In the genomic region with DNA sequence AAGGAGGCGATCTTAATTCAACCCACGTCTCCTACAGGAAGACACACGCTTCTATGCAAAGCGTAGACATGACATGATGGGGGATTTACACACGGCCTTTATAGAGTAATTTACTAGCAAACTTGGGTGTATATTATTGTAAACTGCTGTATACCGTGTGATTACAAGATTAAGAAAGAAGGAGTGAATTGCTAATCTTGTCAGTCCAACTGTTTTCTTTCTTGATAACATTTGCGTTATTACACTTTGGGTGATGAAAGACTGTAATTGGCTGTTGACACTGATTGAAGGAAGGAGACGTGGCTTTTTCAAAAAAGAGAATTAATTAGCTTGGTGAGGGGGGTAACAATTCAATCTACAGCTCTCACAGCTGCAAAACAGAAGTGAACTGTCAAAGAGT, we compare ENCODE assay signal across 18 cellular contexts. TPM values are rescaled to one million over a fixed set of nuclear protein-coding genes. Genes with fewer than 3 reads are reported as not detected.
DNase-seq lines count a peak whose midpoint lies in the region; ATAC-seq, FAIRE-seq and TF ChIP-seq lines count a peak whose summit lies in the region.
"Had no signal": no experiment of that assay in that cellular context is flagged by ENCODE, and none has a peak within 500 bp of the region (broad histone marks: within the 10 kb centered on the region; RNA-seq: fewer than 3 reads in every experiment).

No MANE protein-coding gene starts in this region.

- H3K4me1 ChIP-seq in A549 = peaks cover under 1% of the 10 kb centered on the region; the same call in 2 of the 3 replicates
- H3K4me1 ChIP-seq in BLaER1 = peaks cover 15% of the 10 kb centered on the region

- no peak overlapping the region for H3K27ac ChIP-seq in A549
- no peak overlapping the region for H3K27ac ChIP-seq in BLaER1
- peak overlapping the region; percentile 80 for H3K27ac ChIP-seq in WERI-Rb-1
- H3K27ac ChIP-seq in neural cell (ENCODE audit: low read length) = peak overlapping the region; percentile 80
- H3K27ac ChIP-seq: BLaER1 treated with 17β-estradiol and CSF1 and Interleukin-3, amounts not matched to agents 10 nM and 100 nM had no signal

- H3K4me2 ChIP-seq in A549 = no peak overlapping the region
- H3K4me2 ChIP-seq in BLaER1 = peak overlapping the region; percentile 27; the same call in 1 of the 2 replicates
- H3K4me2 ChIP-seq in neural cell (ENCODE audit: low read length) = peak overlapping the region; percentile 9
- H3K4me2 ChIP-seq: GM23338 had no signal

- POLR2A ChIA-PET in A549 (lab: Yijun Ruan, JAX) = no interaction called here

- DNase-seq in A549 (ENCODE audit: low read depth in 1 of 2, low spot score in 1 of 2) (no peak), WERI-Rb-1 (no peak), NK-92 (lab: John Stamatoyannopoulos, UW; ENCODE audit: unreplicated experiment) (no peak)
- DNase-seq: CD4-positive, alpha-beta T cell; CD8-positive, alpha-beta memory T cell; DMS153; DND-41; H9; HFFc6 had no signal

- no peak for TF ChIP-seq POLR2A in A549 (IDR thresholded peaks at IDR 0.05; ENCODE audit: low read length)

- H3K9ac ChIP-seq in BLaER1 (no peak overlapping the region), neural cell (ENCODE audit: low read length) (peak overlapping the region; percentile 45)
- H3K9ac ChIP-seq: BLaER1 treated with 17β-estradiol and CSF1 and Interleukin-3, amounts not matched to agents 10 nM and 100 nM had no signal

- TF ChIP-seq EP300 in A549 (IDR thresholded peaks at IDR 0.05) = no peak
- TF ChIP-seq EP300 in neural cell (conservative IDR thresholded peaks at IDR 0.05; ENCODE audit: poor library complexity, severe bottlenecking) = peak; percentile 65

- TF ChIP-seq RAD21 in A549 (conservative IDR thresholded peaks at IDR 0.05 in 1 of 2, IDR thresholded peaks at IDR 0.05 in 1 of 2) = no peak
- TF ChIP-seq RAD21 in neural cell (conservative IDR thresholded peaks at IDR 0.05) = no peak

- H4K20me1 ChIP-seq in BLaER1 (no peaks in the 10 kb centered on the region), neural cell (ENCODE audit: insufficient read depth) (no peaks in the 10 kb centered on the region)
- H4K20me1 ChIP-seq: BLaER1 treated with 17β-estradiol and CSF1 and Interleukin-3, amounts not matched to agents 10 nM and 100 nM had no signal

- no peaks in the 10 kb centered on the region for H3K27me3 ChIP-seq in BLaER1
- H3K27me3 ChIP-seq in WERI-Rb-1 (ENCODE audit: insufficient read depth, low read depth, severe bottlenecking) = no peaks in the 10 kb centered on the region
- no peaks in the 10 kb centered on the region for H3K27me3 ChIP-seq in neural cell (ENCODE audit: insufficient read depth, low read depth, low read length)
- H3K27me3 ChIP-seq: BLaER1 treated with 17β-estradiol and CSF1 and Interleukin-3, amounts not matched to agents 10 nM and 100 nM had no signal

- TF ChIP-seq CTCF in A549 (IDR thresholded peaks at IDR 0.05) (no peak), WERI-Rb-1 (IDR thresholded peaks at IDR 0.05; ENCODE audit: low read depth, low read length) (no peak), neural cell (IDR thresholded peaks at IDR 0.05; ENCODE audit: poor library complexity, severe bottlenecking) (no peak)

- H3K9me2 ChIP-seq in neural cell (ENCODE audit: insufficient read depth, low read length) = no peaks in the 10 kb centered on the region

- no peak overlapping the region for H3K4me3 ChIP-seq in A549
- no peak overlapping the region for H3K4me3 ChIP-seq in BLaER1
- no peak overlapping the region for H3K4me3 ChIP-seq in WERI-Rb-1 (ENCODE audit: low read depth, low read length)
- H3K4me3 ChIP-seq in neural cell (ENCODE audit: low read length) = peak overlapping the region; percentile 50
- H3K4me3 ChIP-seq: BLaER1 treated with 17β-estradiol and CSF1 and Interleukin-3, amounts not matched to agents 10 nM and 100 nM; GM23338 had no signal

- H3K79me2 ChIP-seq in neural cell (replicated peaks; ENCODE audit: insufficient read depth, low read length) = no peaks in the 10 kb centered on the region

- CTCF ChIA-PET in A549 (lab: Yijun Ruan, JAX) = interaction anchor here (1.0 to 2.0 kb wide), 3 partner anchors 8 to 51 kb away, joined by 3 to 4 read pairs (median 3); no protein-coding TSS in a partner anchor

- no peaks in the 10 kb centered on the region for H3K36me3 ChIP-seq in BLaER1
- H3K36me3 ChIP-seq in WERI-Rb-1 = no peaks in the 10 kb centered on the region
- H3K36me3 ChIP-seq in neural cell (ENCODE audit: insufficient read depth, low read length) = no peaks in the 10 kb centered on the region
- H3K36me3 ChIP-seq: BLaER1 treated with 17β-estradiol and CSF1 and Interleukin-3, amounts not matched to agents 10 nM and 100 nM had no signal

- peak; percentile 59 for FAIRE-seq in A549 (lab: Jason Lieb, UNC)
- FAIRE-seq: G401.6, GM12892, GM19239 had no signal

- ATAC-seq in A549 (no peak), GM21526 (IDR thresholded peaks at IDR 0.05; ENCODE audit: low FRiP score, unreplicated experiment) (no peak)
- ATAC-seq: GM23338, HCT116 had no signal

- H3F3A ChIP-seq in neural cell (ENCODE audit: insufficient read depth, low read length, poor library complexity, severe bottlenecking) = peaks cover 3% of the 10 kb centered on the region

- WGBS in A549 (ENCODE audit: missing lambda C conversion rate) = 65% methylated on average over 8 of the region's 8 CpGs

- no peak overlapping the region for H2AFZ ChIP-seq in neural cell (ENCODE audit: low read depth, low read length)
- H2AFZ ChIP-seq: GM23338 had no signal

- H3K9me3 ChIP-seq in A549 (no peaks in the 10 kb centered on the region), BLaER1 (no peaks in the 10 kb centered on the region), WERI-Rb-1 (ENCODE audit: severe bottlenecking) (no peaks in the 10 kb centered on the region), neural cell (ENCODE audit: low read length) (no peaks in the 10 kb centered on the region)

TF ChIP-seq in A549, 52 proteins besides CTCF, POLR2A, EP300 and RAD21 (continues in another document):
- no peak for TF ChIP-seq MAZ (IDR thresholded peaks at IDR 0.05; ENCODE audit: borderline replicate concordance, low read depth, low read length)
- TF ChIP-seq HOXB5 (CRISPR knock-in tag; IDR thresholded peaks at IDR 0.05) = no peak
- no peak for TF ChIP-seq ZC3H11A (IDR thresholded peaks at IDR 0.05)
- TF ChIP-seq EHMT2 (IDR thresholded peaks at IDR 0.05; ENCODE audit: low read depth) = no peak
- TF ChIP-seq EHF (CRISPR knock-in tag; IDR thresholded peaks at IDR 0.05) = no peak
- TF ChIP-seq NR3C1 (IDR thresholded peaks at IDR 0.05) = no peak
- TF ChIP-seq CHD2 (IDR thresholded peaks at IDR 0.05; ENCODE audit: low read length, partially characterized antibody) = no peak

TF ChIP-seq in neural cell, 6 proteins besides CTCF, POLR2A, EP300 and RAD21:
- TF ChIP-seq POLR2AphosphoS5 (IDR thresholded peaks at IDR 0.05) (peak; percentile 45), EZH2 (IDR thresholded peaks at IDR 0.05; ENCODE audit: borderline replicate concordance, insufficient read depth, low read length, poor library complexity, severe bottlenecking) (no peak)
- TF ChIP-seq, protein P1, sequence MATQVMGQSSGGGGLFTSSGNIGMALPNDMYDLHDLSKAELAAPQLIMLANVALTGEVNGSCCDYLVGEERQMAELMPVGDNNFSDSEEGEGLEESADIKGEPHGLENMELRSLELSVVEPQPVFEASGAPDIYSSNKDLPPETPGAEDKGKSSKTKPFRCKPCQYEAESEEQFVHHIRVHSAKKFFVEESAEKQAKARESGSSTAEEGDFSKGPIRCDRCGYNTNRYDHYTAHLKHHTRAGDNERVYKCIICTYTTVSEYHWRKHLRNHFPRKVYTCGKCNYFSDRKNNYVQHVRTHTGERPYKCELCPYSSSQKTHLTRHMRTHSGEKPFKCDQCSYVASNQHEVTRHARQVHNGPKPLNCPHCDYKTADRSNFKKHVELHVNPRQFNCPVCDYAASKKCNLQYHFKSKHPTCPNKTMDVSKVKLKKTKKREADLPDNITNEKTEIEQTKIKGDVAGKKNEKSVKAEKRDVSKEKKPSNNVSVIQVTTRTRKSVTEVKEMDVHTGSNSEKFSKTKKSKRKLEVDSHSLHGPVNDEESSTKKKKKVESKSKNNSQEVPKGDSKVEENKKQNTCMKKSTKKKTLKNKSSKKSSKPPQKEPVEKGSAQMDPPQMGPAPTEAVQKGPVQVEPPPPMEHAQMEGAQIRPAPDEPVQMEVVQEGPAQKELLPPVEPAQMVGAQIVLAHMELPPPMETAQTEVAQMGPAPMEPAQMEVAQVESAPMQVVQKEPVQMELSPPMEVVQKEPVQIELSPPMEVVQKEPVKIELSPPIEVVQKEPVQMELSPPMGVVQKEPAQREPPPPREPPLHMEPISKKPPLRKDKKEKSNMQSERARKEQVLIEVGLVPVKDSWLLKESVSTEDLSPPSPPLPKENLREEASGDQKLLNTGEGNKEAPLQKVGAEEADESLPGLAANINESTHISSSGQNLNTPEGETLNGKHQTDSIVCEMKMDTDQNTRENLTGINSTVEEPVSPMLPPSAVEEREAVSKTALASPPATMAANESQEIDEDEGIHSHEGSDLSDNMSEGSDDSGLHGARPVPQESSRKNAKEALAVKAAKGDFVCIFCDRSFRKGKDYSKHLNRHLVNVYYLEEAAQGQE (IDR thresholded peaks at IDR 0.05; ENCODE audit: borderline replicate concordance) = no peak

RNA-seq across cellular contexts. Expression of a gene that starts 32.8 kb away (rescaled TPM):
- polyA plus RNA-seq in A549 (2011; rRNA removed) (73.0 and 83.9 TPM in 2 replicates), A549 (2017; fragmentation: RNase III; extraction: RNeasy Plus Mini Kit Qiagen cat#74134 plus additional on column Dnase treatment) (29.1 to 36.0 TPM (median 32.8 TPM) in 3 replicates), neural cell (27.3 and 30.1 TPM in 2 replicates)
- polyA plus RNA-seq in A549 (2012; cell fraction: cytosol; rRNA removed) = 22.5 and 28.4 TPM in 2 replicates
- 25.8 and 35.9 TPM in 2 replicates for polyA plus RNA-seq in A549 (2012; cell fraction: nucleus; rRNA removed)
- polyA minus RNA-seq in A549 (2011; rRNA and poly(A)+ RNA removed) = 112 and 123 TPM in 2 replicates
- 47.7 and 49.3 TPM in 2 replicates for polyA minus RNA-seq in neural cell

Comparison
In these comparisons a context has a peak if more than half of its experiments do, and no peak if none do; other contexts are left out.
1. H3K27ac ChIP-seq: peak in WERI-Rb-1 (single experiment) and neural cell (single experiment); none in A549 (0 of 2) and BLaER1 (single experiment).